In the genomic region with DNA sequence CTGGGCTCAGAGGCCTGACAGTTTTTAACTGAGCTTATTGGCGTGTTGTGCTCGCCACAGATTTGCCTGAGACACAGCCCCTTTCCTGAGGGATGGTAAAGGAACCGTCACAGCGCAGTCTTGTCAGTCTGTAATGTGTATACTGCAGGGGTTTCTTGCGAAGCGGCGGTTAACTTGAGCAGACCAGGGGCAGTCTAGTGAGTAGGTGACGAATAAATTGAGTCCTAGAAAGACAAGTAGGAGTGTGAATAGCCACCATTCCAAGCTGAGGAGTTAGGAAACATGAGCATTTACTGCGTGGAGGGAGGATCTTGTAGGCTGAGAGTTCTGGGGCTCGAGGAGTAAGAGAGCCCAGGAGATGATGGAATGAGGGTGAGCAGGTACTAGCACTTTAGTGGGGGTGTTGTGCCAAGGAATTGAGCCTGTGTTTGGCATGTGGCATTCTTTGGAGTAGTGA, we compare ENCODE assay signal across 1 cellular context.
TF ChIP-seq lines count a peak whose summit lies in the region.

No MANE protein-coding gene starts in this region.

TF ChIP-seq in GM23338, 12 proteins besides CTCF, POLR2A, EP300 and RAD21 (continued from another document):
- TF ChIP-seq, protein P1, sequence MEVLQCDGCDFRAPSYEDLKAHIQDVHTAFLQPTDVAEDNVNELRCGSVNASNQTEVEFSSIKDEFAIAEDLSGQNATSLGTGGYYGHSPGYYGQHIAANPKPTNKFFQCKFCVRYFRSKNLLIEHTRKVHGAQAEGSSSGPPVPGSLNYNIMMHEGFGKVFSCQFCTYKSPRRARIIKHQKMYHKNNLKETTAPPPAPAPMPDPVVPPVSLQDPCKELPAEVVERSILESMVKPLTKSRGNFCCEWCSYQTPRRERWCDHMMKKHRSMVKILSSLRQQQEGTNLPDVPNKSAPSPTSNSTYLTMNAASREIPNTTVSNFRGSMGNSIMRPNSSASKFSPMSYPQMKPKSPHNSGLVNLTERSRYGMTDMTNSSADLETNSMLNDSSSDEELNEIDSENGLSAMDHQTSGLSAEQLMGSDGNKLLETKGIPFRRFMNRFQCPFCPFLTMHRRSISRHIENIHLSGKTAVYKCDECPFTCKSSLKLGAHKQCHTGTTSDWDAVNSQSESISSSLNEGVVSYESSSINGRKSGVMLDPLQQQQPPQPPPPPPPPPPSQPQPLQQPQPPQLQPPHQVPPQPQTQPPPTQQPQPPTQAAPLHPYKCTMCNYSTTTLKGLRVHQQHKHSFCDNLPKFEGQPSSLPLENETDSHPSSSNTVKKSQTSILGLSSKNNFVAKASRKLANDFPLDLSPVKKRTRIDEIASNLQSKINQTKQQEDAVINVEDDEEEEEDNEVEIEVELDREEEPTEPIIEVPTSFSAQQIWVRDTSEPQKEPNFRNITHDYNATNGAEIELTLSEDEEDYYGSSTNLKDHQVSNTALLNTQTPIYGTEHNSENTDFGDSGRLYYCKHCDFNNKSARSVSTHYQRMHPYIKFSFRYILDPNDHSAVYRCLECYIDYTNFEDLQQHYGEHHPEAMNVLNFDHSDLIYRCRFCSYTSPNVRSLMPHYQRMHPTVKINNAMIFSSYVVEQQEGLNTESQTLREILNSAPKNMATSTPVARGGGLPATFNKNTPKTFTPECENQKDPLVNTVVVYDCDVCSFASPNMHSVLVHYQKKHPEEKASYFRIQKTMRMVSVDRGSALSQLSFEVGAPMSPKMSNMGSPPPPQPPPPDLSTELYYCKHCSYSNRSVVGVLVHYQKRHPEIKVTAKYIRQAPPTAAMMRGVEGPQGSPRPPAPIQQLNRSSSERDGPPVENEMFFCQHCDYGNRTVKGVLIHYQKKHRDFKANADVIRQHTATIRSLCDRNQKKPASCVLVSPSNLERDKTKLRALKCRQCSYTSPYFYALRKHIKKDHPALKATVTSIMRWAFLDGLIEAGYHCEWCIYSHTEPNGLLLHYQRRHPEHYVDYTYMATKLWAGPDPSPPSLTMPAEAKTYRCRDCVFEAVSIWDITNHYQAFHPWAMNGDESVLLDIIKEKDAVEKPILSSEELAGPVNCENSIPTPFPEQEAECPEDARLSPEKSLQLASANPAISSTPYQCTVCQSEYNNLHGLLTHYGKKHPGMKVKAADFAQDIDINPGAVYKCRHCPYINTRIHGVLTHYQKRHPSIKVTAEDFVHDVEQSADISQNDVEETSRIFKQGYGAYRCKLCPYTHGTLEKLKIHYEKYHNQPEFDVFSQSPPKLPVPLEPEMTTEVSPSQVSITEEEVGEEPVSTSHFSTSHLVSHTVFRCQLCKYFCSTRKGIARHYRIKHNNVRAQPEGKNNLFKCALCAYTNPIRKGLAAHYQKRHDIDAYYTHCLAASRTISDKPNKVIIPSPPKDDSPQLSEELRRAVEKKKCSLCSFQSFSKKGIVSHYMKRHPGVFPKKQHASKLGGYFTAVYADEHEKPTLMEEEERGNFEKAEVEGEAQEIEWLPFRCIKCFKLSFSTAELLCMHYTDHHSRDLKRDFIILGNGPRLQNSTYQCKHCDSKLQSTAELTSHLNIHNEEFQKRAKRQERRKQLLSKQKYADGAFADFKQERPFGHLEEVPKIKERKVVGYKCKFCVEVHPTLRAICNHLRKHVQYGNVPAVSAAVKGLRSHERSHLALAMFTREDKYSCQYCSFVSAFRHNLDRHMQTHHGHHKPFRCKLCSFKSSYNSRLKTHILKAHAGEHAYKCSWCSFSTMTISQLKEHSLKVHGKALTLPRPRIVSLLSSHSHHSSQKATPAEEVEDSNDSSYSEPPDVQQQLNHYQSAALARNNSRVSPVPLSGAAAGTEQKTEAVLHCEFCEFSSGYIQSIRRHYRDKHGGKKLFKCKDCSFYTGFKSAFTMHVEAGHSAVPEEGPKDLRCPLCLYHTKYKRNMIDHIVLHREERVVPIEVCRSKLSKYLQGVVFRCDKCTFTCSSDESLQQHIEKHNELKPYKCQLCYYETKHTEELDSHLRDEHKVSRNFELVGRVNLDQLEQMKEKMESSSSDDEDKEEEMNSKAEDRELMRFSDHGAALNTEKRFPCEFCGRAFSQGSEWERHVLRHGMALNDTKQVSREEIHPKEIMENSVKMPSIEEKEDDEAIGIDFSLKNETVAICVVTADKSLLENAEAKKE (CRISPR knock-in tag; IDR thresholded peaks at IDR 0.05) = no peak
